8 cellular contexts compared by ENCODE assay signal in the genomic region with DNA sequence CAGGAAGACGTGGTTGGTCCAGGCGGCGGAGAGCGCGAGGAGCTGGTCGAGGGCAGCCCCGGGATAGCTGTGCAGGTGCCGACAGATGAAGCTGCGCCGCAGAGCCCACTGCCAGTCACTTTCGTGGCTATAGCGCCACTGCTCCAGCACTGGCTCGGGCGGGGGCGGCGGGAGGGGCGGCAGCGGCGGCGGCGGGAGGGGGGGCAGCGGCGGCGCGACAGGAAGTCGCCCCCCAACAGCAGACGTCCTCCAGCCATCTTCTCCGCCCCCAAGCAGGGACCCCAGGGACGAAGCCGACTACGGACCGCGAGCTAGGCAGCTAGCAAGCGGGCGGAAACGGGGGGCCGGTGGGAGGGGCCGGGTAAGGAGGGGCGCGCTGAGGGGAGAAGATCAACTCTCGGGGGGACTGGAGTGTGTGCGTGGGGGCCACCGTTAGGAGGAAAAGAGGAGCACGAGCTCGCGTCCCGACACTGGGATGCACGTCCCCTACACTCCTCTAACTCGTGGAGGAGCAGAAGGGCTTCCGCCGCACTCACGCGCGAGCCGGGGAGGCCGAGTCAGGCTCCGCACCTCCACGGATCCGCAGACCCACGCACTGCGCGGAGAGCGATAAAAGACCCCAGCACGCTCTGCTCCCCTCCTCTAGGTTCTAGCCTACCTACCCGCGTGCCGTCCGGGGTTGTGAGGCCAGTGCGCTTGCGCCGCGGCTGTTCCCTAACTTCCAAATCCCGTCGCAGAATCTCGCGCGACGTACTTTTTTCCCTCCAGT. TPM values are rescaled to one million over a fixed set of nuclear protein-coding genes. Genes with fewer than 3 reads are reported as not detected.
DNase-seq lines count a peak whose midpoint lies in the region; ATAC-seq and TF ChIP-seq lines count a peak whose summit lies in the region.

NKRF (minus strand) TSS at position 686 of the 769 bp plus-strand sequence.

- H3K9me3 Mint-ChIP-seq in Caco-2 (ENCODE audit: unreplicated experiment) (no peaks in the 10 kb centered on the region), nephron (peaks cover 7% of the 10 kb centered on the region)
- no peaks in the 10 kb centered on the region for H3K9me3 Mint-ChIP-seq in activated T-helper 1 cell treated with anti-CD3 and anti-CD28 coated beads, Interleukin-12 subunit alpha, Interleukin-12 subunit beta, Interleukin-2, Interleukin-4 antibody, amounts not matched to agents 30 ng/mL and 10 ng/mL and 1 ng/mL, durations not matched to agents 14 hours and 24 hours and 36 hours
- H3K9me3 Mint-ChIP-seq in stimulated activated naive CD8-positive, alpha-beta T cell treated with anti-CD3 and anti-CD28 coated beads, Interleukin-15, Interleukin-2, amounts not matched to agents 100 ng/mL and 50 ng/mL, for 24 hours = no peaks in the 10 kb centered on the region

- no peaks in the 10 kb centered on the region for H3K27me3 ChIP-seq in Caco-2 (replicated peaks; ENCODE audit: control insufficient read depth, insufficient read depth, low read length)
- H3K27me3 ChIP-seq in PC-3 (ENCODE audit: low read length) = no peaks in the 10 kb centered on the region
- no peaks in the 10 kb centered on the region for H3K27me3 ChIP-seq in fibroblast of lung (ENCODE audit: control insufficient read depth, insufficient read depth, low read length)

- H3K9me2 ChIP-seq in PC-3 (replicated peaks; ENCODE audit: low read length) = no peaks in the 10 kb centered on the region

- BruUV-seq in Caco-2 (replicated peaks; lab: Mats Ljungman, UMichigan) = no TSS peak
- TSS peak; percentile 38 for BruUV-seq in PC-3 (replicated peaks; lab: Mats Ljungman, UMichigan)

- peaks cover 55% of the 10 kb centered on the region for H3K79me2 ChIP-seq in PC-3 (ENCODE audit: low read length)
- H3K79me2 ChIP-seq in fibroblast of lung (ENCODE audit: control insufficient read depth, insufficient read depth, low read length) = peaks cover 32% of the 10 kb centered on the region

- no peak for TF ChIP-seq CTCF in Caco-2 (IDR thresholded peaks at IDR 0.05; ENCODE audit: insufficient read depth in 1 of 2, low read depth in 1 of 2, low read length in 1 of 2, severe bottlenecking in 1 of 2, unreplicated experiment in 1 of 2)
- TF ChIP-seq CTCF in PC-3 (conservative IDR thresholded peaks at IDR 0.05; ENCODE audit: low read depth, low read length) = no peak
- TF ChIP-seq CTCF in fibroblast of lung (conservative IDR thresholded peaks at IDR 0.05 in 1 of 2, IDR thresholded peaks at IDR 0.05 in 1 of 2; ENCODE audit: low read depth in 1 of 2, low read length in 2 of 2) = no peak
- no peak for TF ChIP-seq CTCF in nephron (IDR thresholded peaks at IDR 0.05; ENCODE audit: unreplicated experiment in 3 of 3)

- ATAC-seq in GM21390 (IDR thresholded peaks at IDR 0.05; ENCODE audit: unreplicated experiment) (peak; percentile 36), PC-3 (peak; percentile 78)

- H3K36me3 Mint-ChIP-seq in Caco-2 (ENCODE audit: insufficient read depth, unreplicated experiment) = peaks cover 14% of the 10 kb centered on the region
- peaks cover 4% of the 10 kb centered on the region for H3K36me3 Mint-ChIP-seq in activated T-helper 1 cell treated with anti-CD3 and anti-CD28 coated beads, Interleukin-12 subunit alpha, Interleukin-12 subunit beta, Interleukin-2, Interleukin-4 antibody, amounts not matched to agents 30 ng/mL and 10 ng/mL and 1 ng/mL, durations not matched to agents 14 hours and 24 hours and 36 hours (ENCODE audit: low read depth)
- peaks cover 4% of the 10 kb centered on the region for H3K36me3 Mint-ChIP-seq in nephron (ENCODE audit: low read depth)
- peaks cover 23% of the 10 kb centered on the region for H3K36me3 Mint-ChIP-seq in stimulated activated naive CD8-positive, alpha-beta T cell treated with anti-CD3 and anti-CD28 coated beads, Interleukin-15, Interleukin-2, amounts not matched to agents 100 ng/mL and 50 ng/mL, for 24 hours (ENCODE audit: low read depth)

- peak; percentile 90 to 91 for DNase-seq in Caco-2
- DNase-seq in HUDEP-2 (lab: John Stamatoyannopoulos, UW; ENCODE audit: unreplicated experiment in 76 of 76) = peak in 75 of 76 experiments; percentile 5 to 88 (median 74)
- peak; percentile 95 for DNase-seq in PC-3
- peak; percentile 86 for DNase-seq in activated T-helper 1 cell treated with anti-CD3 and anti-CD28 coated beads, Interleukin-12 subunit alpha, Interleukin-12 subunit beta, Interleukin-2, Interleukin-4 antibody, amounts not matched to agents 30 ng/mL and 10 ng/mL and 1 ng/mL, durations not matched to agents 14 hours and 24 hours and 36 hours (ENCODE audit: low spot score)
- peak in 1 of 2 donors; percentile 81 for DNase-seq in fibroblast of lung (ENCODE audit: low read depth in 2 of 2)

- no peaks in the 10 kb centered on the region for H3K4me1 Mint-ChIP-seq in Caco-2 (ENCODE audit: low read depth, unreplicated experiment)
- peaks cover 30% of the 10 kb centered on the region for H3K4me1 Mint-ChIP-seq in activated T-helper 1 cell treated with anti-CD3 and anti-CD28 coated beads, Interleukin-12 subunit alpha, Interleukin-12 subunit beta, Interleukin-2, Interleukin-4 antibody, amounts not matched to agents 30 ng/mL and 10 ng/mL and 1 ng/mL, durations not matched to agents 14 hours and 24 hours and 36 hours (ENCODE audit: low read depth)
- peaks cover 19% of the 10 kb centered on the region for H3K4me1 Mint-ChIP-seq in nephron
- H3K4me1 Mint-ChIP-seq in stimulated activated naive CD8-positive, alpha-beta T cell treated with anti-CD3 and anti-CD28 coated beads, Interleukin-15, Interleukin-2, amounts not matched to agents 100 ng/mL and 50 ng/mL, for 24 hours (ENCODE audit: low read depth) = peaks cover 41% of the 10 kb centered on the region

- intact Hi-C loops in Caco-2 (cut with micrococcal nuclease; ENCODE audit: unreplicated experiment) = loop anchor here (2.0 to 10.0 kb wide), 2 partner anchors 51 to 91 kb away; no protein-coding TSS in a partner anchor
- intact Hi-C loops in PC-3 (cut with micrococcal nuclease) = loop anchor here (2.0 kb wide), 1 partner anchor 89 kb away; no protein-coding TSS in a partner anchor
- intact Hi-C loops in activated T-helper 1 cell treated with anti-CD3 and anti-CD28 coated beads, Interleukin-12 subunit alpha, Interleukin-12 subunit beta, Interleukin-2, Interleukin-4 antibody, amounts not matched to agents 30 ng/mL and 10 ng/mL and 1 ng/mL, durations not matched to agents 14 hours and 24 hours and 36 hours (cut with micrococcal nuclease) = loop anchor here (1.0 to 2.0 kb wide), 9 partner anchors 32 to 337 kb away; partner anchors contain the start of genes NDUFA1, NKAP, RNF113A and RPL39

- H3K4me1 ChIP-seq in Caco-2 (no peaks in the 10 kb centered on the region), PC-3 (ENCODE audit: insufficient read depth, low read length) (peaks cover 20% of the 10 kb centered on the region), fibroblast of lung (ENCODE audit: control insufficient read depth, extremely low read depth, insufficient read depth, low read length) (no peaks in the 10 kb centered on the region)

- H3K4me3 Mint-ChIP-seq in Caco-2 (ENCODE audit: unreplicated experiment) (peak within 1 kb of the TSS; percentile 94), nephron (peak within 1 kb of the TSS; percentile 96 to 99 (median 97))
- H3K4me3 Mint-ChIP-seq in activated T-helper 1 cell treated with anti-CD3 and anti-CD28 coated beads, Interleukin-12 subunit alpha, Interleukin-12 subunit beta, Interleukin-2, Interleukin-4 antibody, amounts not matched to agents 30 ng/mL and 10 ng/mL and 1 ng/mL, durations not matched to agents 14 hours and 24 hours and 36 hours = peak within 1 kb of the TSS; percentile 96
- peak within 1 kb of the TSS; percentile 93 for H3K4me3 Mint-ChIP-seq in stimulated activated naive CD8-positive, alpha-beta T cell treated with anti-CD3 and anti-CD28 coated beads, Interleukin-15, Interleukin-2, amounts not matched to agents 100 ng/mL and 50 ng/mL, for 24 hours

- no peaks in the 10 kb centered on the region for H3K36me3 ChIP-seq in Caco-2 (ENCODE audit: control insufficient read depth, insufficient read depth, low read length)
- H3K36me3 ChIP-seq in PC-3 (ENCODE audit: low read depth, low read length) = no peaks in the 10 kb centered on the region; the same call in 1 of the 2 replicates
- no peaks in the 10 kb centered on the region for H3K36me3 ChIP-seq in fibroblast of lung (ENCODE audit: control insufficient read depth, insufficient read depth, low read length)

- POLR2A ChIA-PET in Caco-2 (lab: Charles Lee) (interaction anchor here (0.5 to 1.0 kb wide), 4 partner anchors 31 to 103 kb away, joined by 3 to 10 read pairs (median 4); no protein-coding TSS in a partner anchor), PC-3 (lab: Charles Lee; ENCODE audit: unreplicated experiment) (no interaction called here)

- H3K9me3 ChIP-seq in Caco-2 (no peaks in the 10 kb centered on the region), PC-3 (ENCODE audit: low read length) (no peaks in the 10 kb centered on the region), fibroblast of lung (ENCODE audit: control insufficient read depth, insufficient read depth, low read depth, low read length) (no peaks in the 10 kb centered on the region)

- H2AFZ ChIP-seq in PC-3 (ENCODE audit: low read length) (peak within 1 kb of the TSS; percentile 89), fibroblast of lung (ENCODE audit: low read length) (peak within 1 kb of the TSS; percentile 89)

- peak within 1 kb of the TSS; percentile 60 for H3K27ac ChIP-seq in PC-3 (ENCODE audit: low read length)
- peak within 1 kb of the TSS; percentile 91 for H3K27ac ChIP-seq in fibroblast of lung (ENCODE audit: insufficient read depth, low read length)

- CTCF ChIA-PET in Caco-2 (lab: Charles Lee) (interaction anchor here (0.6 to 0.8 kb wide), 4 partner anchors 87 to 175 kb away, joined by 3 to 13 read pairs (median 6); partner anchors contain the start of genes SEPTIN6 and SLC25A5), PC-3 (lab: Charles Lee) (interaction anchor here (0.6 to 0.7 kb wide), 2 partner anchors 123 to 152 kb away, joined by 3 to 14 read pairs; partner anchors contain the start of gene SOWAHD)

- H3F3A ChIP-seq in PC-3 (ENCODE audit: low read length, unreplicated experiment) = no peaks in the 10 kb centered on the region

- peak within 1 kb of the TSS; percentile 88 for H3K4me2 ChIP-seq in PC-3 (ENCODE audit: low read length)
- H3K4me2 ChIP-seq in fibroblast of lung (ENCODE audit: extremely low read depth, insufficient read depth, low read length) = peak within 1 kb of the TSS; percentile 85

- H3K9ac ChIP-seq in PC-3 (ENCODE audit: low read length) (peak within 1 kb of the TSS; percentile 100), fibroblast of lung (ENCODE audit: insufficient read depth, low read length) (peak within 1 kb of the TSS; percentile 92)

- H4K20me1 ChIP-seq in PC-3 (ENCODE audit: low read length) = peaks cover 35% of the 10 kb centered on the region
- H4K20me1 ChIP-seq in fibroblast of lung (ENCODE audit: control insufficient read depth, extremely low read depth, insufficient read depth, low read length) = no peaks in the 10 kb centered on the region

- H3K27ac Mint-ChIP-seq in Caco-2 (ENCODE audit: unreplicated experiment) = peak within 1 kb of the TSS; percentile 94
- peak within 1 kb of the TSS; percentile 97 for H3K27ac Mint-ChIP-seq in activated T-helper 1 cell treated with anti-CD3 and anti-CD28 coated beads, Interleukin-12 subunit alpha, Interleukin-12 subunit beta, Interleukin-2, Interleukin-4 antibody, amounts not matched to agents 30 ng/mL and 10 ng/mL and 1 ng/mL, durations not matched to agents 14 hours and 24 hours and 36 hours
- peak within 1 kb of the TSS; percentile 94 to 97 (median 96) for H3K27ac Mint-ChIP-seq in nephron
- H3K27ac Mint-ChIP-seq in stimulated activated naive CD8-positive, alpha-beta T cell treated with anti-CD3 and anti-CD28 coated beads, Interleukin-15, Interleukin-2, amounts not matched to agents 100 ng/mL and 50 ng/mL, for 24 hours = peak within 1 kb of the TSS; percentile 95

- H3K27me3 Mint-ChIP-seq in Caco-2 (ENCODE audit: insufficient read depth, unreplicated experiment) = no peaks in the 10 kb centered on the region
- H3K27me3 Mint-ChIP-seq in activated T-helper 1 cell treated with anti-CD3 and anti-CD28 coated beads, Interleukin-12 subunit alpha, Interleukin-12 subunit beta, Interleukin-2, Interleukin-4 antibody, amounts not matched to agents 30 ng/mL and 10 ng/mL and 1 ng/mL, durations not matched to agents 14 hours and 24 hours and 36 hours (ENCODE audit: insufficient read depth) = no peaks in the 10 kb centered on the region
- H3K27me3 Mint-ChIP-seq in nephron (ENCODE audit: low read depth) = no peaks in the 10 kb centered on the region
- no peaks in the 10 kb centered on the region for H3K27me3 Mint-ChIP-seq in stimulated activated naive CD8-positive, alpha-beta T cell treated with anti-CD3 and anti-CD28 coated beads, Interleukin-15, Interleukin-2, amounts not matched to agents 100 ng/mL and 50 ng/mL, for 24 hours

- H3K4me3 ChIP-seq in Caco-2 (ENCODE audit: low read depth, low read length) (peak within 1 kb of the TSS; percentile 95), PC-3 (ENCODE audit: low read length) (peak within 1 kb of the TSS; percentile 93), fibroblast of lung (replicated peaks in 1 of 4; ENCODE audit: control extremely low read depth in 1 of 4, insufficient read depth in 1 of 4, low read depth in 3 of 4, low read length in 4 of 4) (peak within 1 kb of the TSS; percentile 65 to 77 (median 74))

RNA-seq across cellular contexts. Expression of gene NKRF, which starts in this region (rescaled TPM):
- total RNA-seq in Caco-2 (2022) (14.4 and 16.6 TPM in 2 replicates), PC-3 (2014; rRNA removed) (9.1 and 11.4 TPM in 2 replicates), fibroblast of lung (3.9 and 4.1 TPM in 2 replicates)
- 26.8 and 29.0 TPM in 2 replicates for total RNA-seq in activated T-helper 1 cell treated with anti-CD3 and anti-CD28 coated beads, Interleukin-12 subunit alpha, Interleukin-12 subunit beta, Interleukin-2, Interleukin-4 antibody, amounts not matched to agents 30 ng/mL and 10 ng/mL and 1 ng/mL, durations not matched to agents 14 hours and 24 hours and 36 hours
- polyA plus RNA-seq in fibroblast of lung = 7.1 and 7.4 TPM in 2 replicates
- polyA plus RNA-seq in fibroblast of lung (2012) = 5.5 and 6.0 TPM in 2 replicates
- polyA minus RNA-seq in fibroblast of lung (ENCODE audit: low replicate concordance) = 1.3 and 2.6 TPM in 2 replicates
